Comparison of ENCODE assay signal across 23 cellular contexts in genomic region chr19:29779921-29780320, GRCh38. TPM values are rescaled to one million over a fixed set of nuclear protein-coding genes. Genes with fewer than 3 reads are reported as not detected.
DNase-seq lines count a peak whose midpoint lies in the region; ATAC-seq and TF ChIP-seq lines count a peak whose summit lies in the region.
"Had no signal": no experiment of that assay in that cellular context is flagged by ENCODE, and none has a peak within 500 bp of the region (broad histone marks: within the 10 kb centered on the region; RNA-seq: fewer than 3 reads in every experiment).

No MANE protein-coding gene starts in this region.

- H3K27me3 Mint-ChIP-seq in GM23338 (ENCODE audit: insufficient read depth, low read depth, poor library complexity): peaks cover 13% of the 10 kb centered on the region
- H3K27me3 Mint-ChIP-seq in T-helper 17 cell: peaks cover 15% of the 10 kb centered on the region
- no peaks in the 10 kb centered on the region for H3K27me3 Mint-ChIP-seq in naive thymus-derived CD8-positive, alpha-beta T cell
- H3K27me3 Mint-ChIP-seq in activated T-cell treated with anti-CD3 and anti-CD28 coated beads, Interleukin-2, amount 50 U/mL, for 72 hours (ENCODE audit: low read depth): no peaks in the 10 kb centered on the region

- H3K27me3 ChIP-seq in GM06990 (replicated peaks; ENCODE audit: control insufficient read depth, insufficient read depth, low read length) (no peaks in the 10 kb centered on the region), GM23338 (ENCODE audit: insufficient read depth) (no peaks in the 10 kb centered on the region)
- H3K27me3 ChIP-seq: body of pancreas, transverse colon had no signal

- H3F3A ChIP-seq in GM23338 (replicated peaks; ENCODE audit: low read depth): no peaks in the 10 kb centered on the region

- H3K36me3 ChIP-seq in GM06990 (ENCODE audit: control insufficient read depth, insufficient read depth, low read length) (no peaks in the 10 kb centered on the region), GM23338 (ENCODE audit: insufficient read depth) (no peaks in the 10 kb centered on the region)
- H3K36me3 ChIP-seq: transverse colon had no signal

- H3K9me3 Mint-ChIP-seq in GM23338: no peaks in the 10 kb centered on the region
- no peaks in the 10 kb centered on the region for H3K9me3 Mint-ChIP-seq in naive thymus-derived CD8-positive, alpha-beta T cell
- no peaks in the 10 kb centered on the region for H3K9me3 Mint-ChIP-seq in activated T-cell treated with anti-CD3 and anti-CD28 coated beads, Interleukin-2, amount 50 U/mL, for 72 hours
- H3K9me3 Mint-ChIP-seq: activated naive CD8-positive, alpha-beta T cell treated with anti-CD3 and anti-CD28 coated beads, Interleukin-2, amount 10 ng/mL, durations not matched to agents 7 days and 5 days; HFFc6; naive B cell had no signal

- H2AFZ ChIP-seq in GM23338: peak overlapping the region; percentile 90

- H3K4me1 Mint-ChIP-seq in GM23338 (peaks cover 13% of the 10 kb centered on the region), T-helper 17 cell (peaks cover 4% of the 10 kb centered on the region)
- peaks cover 0 to 5% (median 0%) of the 10 kb centered on the region in 4 donors for H3K4me1 Mint-ChIP-seq in naive thymus-derived CD8-positive, alpha-beta T cell
- peaks cover 7% of the 10 kb centered on the region for H3K4me1 Mint-ChIP-seq in activated T-cell treated with anti-CD3 and anti-CD28 coated beads, Interleukin-2, amount 50 U/mL, for 72 hours (ENCODE audit: low read depth)
- H3K4me1 Mint-ChIP-seq: activated naive CD8-positive, alpha-beta T cell treated with anti-CD3 and anti-CD28 coated beads, Interleukin-2, amount 10 ng/mL, durations not matched to agents 7 days and 5 days; B cell had no signal

- no peaks in the 10 kb centered on the region for H3K79me2 ChIP-seq in GM23338 (replicated peaks; ENCODE audit: insufficient read depth)

- H3K4me1 ChIP-seq in GM23338 (ENCODE audit: insufficient read depth): no peaks in the 10 kb centered on the region
- H3K4me1 ChIP-seq: body of pancreas, transverse colon had no signal

- no peaks in the 10 kb centered on the region for H4K20me1 ChIP-seq in GM23338 (replicated peaks; ENCODE audit: insufficient read depth)

- H3K36me3 Mint-ChIP-seq in GM23338 (ENCODE audit: low read depth) (no peaks in the 10 kb centered on the region; the same call in 2 of the 3 replicates), T-helper 17 cell (ENCODE audit: low read depth) (peaks cover 4% of the 10 kb centered on the region)
- no peaks in the 10 kb centered on the region for H3K36me3 Mint-ChIP-seq in naive thymus-derived CD8-positive, alpha-beta T cell
- H3K36me3 Mint-ChIP-seq in activated T-cell treated with anti-CD3 and anti-CD28 coated beads, Interleukin-2, amount 50 U/mL, for 72 hours (ENCODE audit: insufficient read depth in 2 of 2): no peaks in the 10 kb centered on the region
- H3K36me3 Mint-ChIP-seq: activated naive CD8-positive, alpha-beta T cell treated with anti-CD3 and anti-CD28 coated beads, Interleukin-2, amount 10 ng/mL, durations not matched to agents 7 days and 5 days; naive B cell had no signal

- H3K9me3 ChIP-seq in T-helper 17 cell (ENCODE audit: control insufficient read depth, low read length, poor library complexity, severe bottlenecking): no peaks in the 10 kb centered on the region
- H3K9me3 ChIP-seq: body of pancreas, transverse colon had no signal

- H3K27ac Mint-ChIP-seq in GM23338 (no peak overlapping the region; the same call in 1 of the 2 replicates), T-helper 17 cell (no peak overlapping the region)
- peak overlapping the region in 2 of 10 donors; percentile 9 to 35 for H3K27ac Mint-ChIP-seq in naive thymus-derived CD8-positive, alpha-beta T cell
- no peak overlapping the region for H3K27ac Mint-ChIP-seq in activated T-cell treated with anti-CD3 and anti-CD28 coated beads, Interleukin-2, amount 50 U/mL, for 72 hours
- H3K27ac Mint-ChIP-seq: activated naive CD8-positive, alpha-beta T cell treated with anti-CD3 and anti-CD28 coated beads, Interleukin-2, amount 10 ng/mL, durations not matched to agents 7 days and 5 days; B cell; HFFc6 had no signal

- no peak overlapping the region for H3K4me3 Mint-ChIP-seq in GM23338
- H3K4me3 Mint-ChIP-seq in T-helper 17 cell: no peak overlapping the region
- no peak overlapping the region for H3K4me3 Mint-ChIP-seq in naive thymus-derived CD8-positive, alpha-beta T cell
- H3K4me3 Mint-ChIP-seq in activated T-cell treated with anti-CD3 and anti-CD28 coated beads, Interleukin-2, amount 50 U/mL, for 72 hours: no peak overlapping the region
- H3K4me3 Mint-ChIP-seq: activated naive CD8-positive, alpha-beta T cell treated with anti-CD3 and anti-CD28 coated beads, Interleukin-2, amount 10 ng/mL, durations not matched to agents 7 days and 5 days; B cell; HFFc6; naive B cell had no signal

- TF ChIP-seq CTCF in GM06990 (IDR thresholded peaks at IDR 0.05; ENCODE audit: insufficient read depth, low read length, poor library complexity, severe bottlenecking) (peak; percentile 36), GM23338 (conservative IDR thresholded peaks at IDR 0.05; ENCODE audit: low read depth in 2 of 2) (peak in 1 of 2 experiments; percentile 59; a peak in 3 of 4 replicates), foreskin fibroblast (IDR thresholded peaks at IDR 0.05; ENCODE audit: low read depth, low read length) (no peak)

- no peak for DNase-seq in GM06990 (ENCODE audit: extremely low read depth, insufficient read length)
- DNase-seq in GM23338 (ENCODE audit: low spot score): peak; percentile 63
- no peak for DNase-seq in T-helper 17 cell
- peak in 3 of 10 donors; percentile 17 to 24 (median 23) for DNase-seq in naive thymus-derived CD8-positive, alpha-beta T cell
- no peak for DNase-seq in activated T-cell treated with anti-CD3 and anti-CD28 coated beads, Interleukin-2, amount 50 U/mL, for 72 hours
- no peak for DNase-seq in foreskin fibroblast
- DNase-seq: activated CD8-positive, alpha-beta memory T cell treated with anti-CD3 and anti-CD28 coated beads for 24 hours; activated naive CD8-positive, alpha-beta T cell treated with anti-CD3 and anti-CD28 coated beads, Interleukin-2, amount 10 ng/mL, durations not matched to agents 7 days and 5 days; body of pancreas; HFFc6; islet precursor cell; KG1; naive B cell; NCI-H1092 treated with DMSO at 0.1 percent for 48 hours; NCI-H2107; NCI-H524; OCI-M1; SHP77 treated with DMSO at 0.1 percent for 48 hours; stimulated activated naive CD4-positive, alpha-beta T cell treated with Interleukin-2 at 50 U/mL for 16 hours; transverse colon had no signal

- no peak overlapping the region for H3K27ac ChIP-seq in GM23338 (ENCODE audit: low read depth)
- H3K27ac ChIP-seq: body of pancreas, transverse colon had no signal

- POLR2A ChIA-PET in naive thymus-derived CD8-positive, alpha-beta T cell (lab: Charles Lee): interaction anchor here (2.2 kb wide), 1 partner anchor 65 kb away, joined by 5 read pairs; no protein-coding TSS in a partner anchor

- ATAC-seq in GM23338 (peak; percentile 90), T-helper 17 cell (peak; percentile 27), HG02840 (IDR thresholded peaks at IDR 0.05; ENCODE audit: low FRiP score, unreplicated experiment) (no peak)
- peak; percentile 33 to 50 for ATAC-seq in naive thymus-derived CD8-positive, alpha-beta T cell
- ATAC-seq in activated T-cell treated with anti-CD3 and anti-CD28 coated beads, Interleukin-2, amount 50 U/mL, for 72 hours (replicated peaks in 1 of 2): no peak
- ATAC-seq: body of pancreas had no signal

- H3K4me2 ChIP-seq in GM23338: no peak overlapping the region

- H3K4me3 ChIP-seq in GM06990 (replicated peaks; ENCODE audit: low read depth, low read length) (no peak overlapping the region), GM23338 (no peak overlapping the region), foreskin fibroblast (ENCODE audit: low read depth in 1 of 2, low read length in 2 of 2) (no peak overlapping the region)
- H3K4me3 ChIP-seq: body of pancreas, lung, transverse colon had no signal

- H3K9me2 ChIP-seq in GM23338 (ENCODE audit: insufficient read depth): no peaks in the 10 kb centered on the region

RNA-seq across cellular contexts. Expression of gene CCNE1, which starts 31.9 kb away (rescaled TPM):
- total RNA-seq in GM23338 (2014; rRNA removed; shearing (Covaris generic)): 38.3 and 52.8 TPM in 2 replicates
- polyA plus RNA-seq in GM23338 (2016; fragmentation: Nextera tagmentation; extraction: Ambion mirVana): 26.1 and 31.3 TPM in 2 replicates
- 1 to 10 TPM; 3.8 to 7.4 TPM for total RNA-seq in T-helper 17 cell
- total RNA-seq in naive thymus-derived CD8-positive, alpha-beta T cell: 1 to 10 TPM; 6.4 to 8.8 TPM
- 1 to 10 TPM; 1.5 to 3.7 (median 2.6) TPM for polyA plus RNA-seq in naive thymus-derived CD8-positive, alpha-beta T cell
- 10 to 100 TPM; 39.3 to 41.9 TPM for total RNA-seq in activated T-cell treated with anti-CD3 and anti-CD28 coated beads, Interleukin-2, amount 50 U/mL, for 72 hours
- total RNA-seq: body of pancreas had no signal

Comparison
In these comparisons a context has a peak if more than half of its experiments do, and no peak if none do; other contexts are left out.
1. ATAC-seq: peak in GM23338 (single experiment), T-helper 17 cell (single experiment) and naive thymus-derived CD8-positive, alpha-beta T cell (2 of 2); none in HG02840 (single experiment) and activated T-cell treated with anti-CD3 and anti-CD28 coated beads, Interleukin-2, amount 50 U/mL, for 72 hours (0 of 2).